Comparison of ENCODE assay signal across 8 cellular contexts in the genomic region with DNA sequence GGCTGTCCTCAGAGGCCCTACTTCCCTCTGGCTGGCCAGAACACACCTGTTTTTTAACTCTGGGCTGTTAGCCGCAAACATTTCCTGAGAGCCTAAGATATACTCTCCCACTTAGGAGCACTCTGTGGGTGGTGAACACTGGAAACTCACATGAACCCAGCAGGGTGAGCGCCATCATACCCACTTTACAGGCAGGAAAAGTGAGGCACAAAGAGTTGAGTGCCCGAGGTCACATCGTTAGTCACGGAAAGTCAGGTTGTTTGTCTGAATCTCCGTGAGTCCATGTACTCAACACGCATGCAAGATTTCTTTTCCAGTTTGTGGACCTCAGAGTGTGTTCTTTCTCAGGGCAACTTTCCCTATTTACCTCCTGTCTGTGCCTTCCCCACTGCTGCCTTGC. TPM values are rescaled to one million over a fixed set of nuclear protein-coding genes. Genes with fewer than 3 reads are reported as not detected.
A peak's percentile ranks its signal among the peaks of the same experiment; 100 is the strongest.
DNase-seq lines count a peak whose midpoint lies in the region; ATAC-seq and TF ChIP-seq lines count a peak whose summit lies in the region.

No MANE protein-coding gene starts in this region.

- H4K5ac ChIP-seq in mesendoderm (ENCODE audit: low read length) = no peak overlapping the region

- H3K9ac ChIP-seq in mesendoderm (ENCODE audit: low read length) = no peak overlapping the region

- no peak for DNase-seq in heart left ventricle
- DNase-seq in left ventricle myocardium superior = no peak
- no peak for DNase-seq in activated T-helper 2 cell treated with anti-CD3 and anti-CD28 coated beads, Interferon-gamma antibody, Interleukin-2, Interleukin-4, amounts not matched to agents 10 μg/mL and 5 μg/mL and 100 μg/mL, durations not matched to agents 14 hours and 24 hours and 36 hours (ENCODE audit: low spot score)
- DNase-seq in lower lobe of right lung = no peak
- no peak for DNase-seq in type B pancreatic cell (ENCODE audit: extremely low spot score, unreplicated experiment)
- DNase-seq in omental fat pad (ENCODE audit: low spot score) = no peak
- DNase-seq in mesendoderm = no peak
- DNase-seq in kidney glomerular epithelial cell (lab: John Stamatoyannopoulos, UW) = no peak

- H3K4me1 Mint-ChIP-seq in activated T-helper 2 cell treated with anti-CD3 and anti-CD28 coated beads, Interferon-gamma antibody, Interleukin-2, Interleukin-4, amounts not matched to agents 10 μg/mL and 5 μg/mL and 100 μg/mL, durations not matched to agents 14 hours and 24 hours and 36 hours (ENCODE audit: low read depth) = peaks cover 18% of the 10 kb centered on the region
- peaks cover 16% of the 10 kb centered on the region for H3K4me1 Mint-ChIP-seq in type B pancreatic cell (ENCODE audit: unreplicated experiment)

- H3K79me1 ChIP-seq in mesendoderm (ENCODE audit: low read length) = peaks cover 12% of the 10 kb centered on the region

- H3K18ac ChIP-seq in mesendoderm (ENCODE audit: low read length) = no peak overlapping the region

- no peak overlapping the region for H3K56ac ChIP-seq in mesendoderm (ENCODE audit: low read length)

- peaks cover 48% of the 10 kb centered on the region for H3K36me3 Mint-ChIP-seq in activated T-helper 2 cell treated with anti-CD3 and anti-CD28 coated beads, Interferon-gamma antibody, Interleukin-2, Interleukin-4, amounts not matched to agents 10 μg/mL and 5 μg/mL and 100 μg/mL, durations not matched to agents 14 hours and 24 hours and 36 hours (ENCODE audit: low read depth)
- H3K36me3 Mint-ChIP-seq in type B pancreatic cell = no peaks in the 10 kb centered on the region

- no peaks in the 10 kb centered on the region for H3K9me3 Mint-ChIP-seq in activated T-helper 2 cell treated with anti-CD3 and anti-CD28 coated beads, Interferon-gamma antibody, Interleukin-2, Interleukin-4, amounts not matched to agents 10 μg/mL and 5 μg/mL and 100 μg/mL, durations not matched to agents 14 hours and 24 hours and 36 hours
- no peaks in the 10 kb centered on the region for H3K9me3 Mint-ChIP-seq in type B pancreatic cell

- H3K4me2 ChIP-seq in mesendoderm (ENCODE audit: low read length) = no peak overlapping the region

- peak overlapping the region in 9 of 12 donors; percentile 69 to 97 (median 87) for H3K4me3 ChIP-seq in heart left ventricle
- H3K4me3 ChIP-seq in lower lobe of right lung = peak overlapping the region; percentile 94
- no peak overlapping the region for H3K4me3 ChIP-seq in mesendoderm (ENCODE audit: low read length)

- H3K27ac ChIP-seq in heart left ventricle (peak overlapping the region in 10 of 12 donors; percentile 41 to 91 (median 84)), lower lobe of right lung (peak overlapping the region; percentile 89), mesendoderm (ENCODE audit: low read depth, low read length) (no peak overlapping the region)

- no peaks in the 10 kb centered on the region for H3K27me3 Mint-ChIP-seq in activated T-helper 2 cell treated with anti-CD3 and anti-CD28 coated beads, Interferon-gamma antibody, Interleukin-2, Interleukin-4, amounts not matched to agents 10 μg/mL and 5 μg/mL and 100 μg/mL, durations not matched to agents 14 hours and 24 hours and 36 hours (ENCODE audit: low read depth)
- no peaks in the 10 kb centered on the region for H3K27me3 Mint-ChIP-seq in type B pancreatic cell

- no peak overlapping the region for H2BK15ac ChIP-seq in mesendoderm (replicated peaks; ENCODE audit: low read depth)

- no peak overlapping the region for H4K8ac ChIP-seq in mesendoderm (ENCODE audit: low read depth, low read length)

- H3K4me1 ChIP-seq in heart left ventricle = peaks cover 0 to 38% (median 30%) of the 10 kb centered on the region in 12 donors
- peaks cover 37% of the 10 kb centered on the region for H3K4me1 ChIP-seq in lower lobe of right lung
- no peaks in the 10 kb centered on the region for H3K4me1 ChIP-seq in mesendoderm (ENCODE audit: control insufficient read depth, low read depth, low read length)

- peaks cover 16% of the 10 kb centered on the region for H3K79me2 ChIP-seq in mesendoderm (ENCODE audit: control insufficient read depth, insufficient read depth, low read length)

- no peak for ATAC-seq in heart left ventricle
- no peak for ATAC-seq in left ventricle myocardium superior
- no peak for ATAC-seq in lower lobe of right lung
- ATAC-seq in omental fat pad (ENCODE audit: low FRiP score) = no peak

- WGBS in heart left ventricle, 4 donors = 74 to 91% (median 88%) methylated on average over 7 of the region's 7 CpGs
- WGBS in mesendoderm (ENCODE audit: extremely low coverage, insufficient coverage, low lambda C conversion rate) = no CpG with 5 or more reads among the region's 7 CpGs

- no peak overlapping the region for H2AK5ac ChIP-seq in mesendoderm (ENCODE audit: low read length)

- no peak for TF ChIP-seq POLR2A in heart left ventricle (IDR thresholded peaks at IDR 0.05)

- no peak overlapping the region for H2BK5ac ChIP-seq in mesendoderm (ENCODE audit: low read length)

- H3K4me3 Mint-ChIP-seq in activated T-helper 2 cell treated with anti-CD3 and anti-CD28 coated beads, Interferon-gamma antibody, Interleukin-2, Interleukin-4, amounts not matched to agents 10 μg/mL and 5 μg/mL and 100 μg/mL, durations not matched to agents 14 hours and 24 hours and 36 hours (ENCODE audit: low read depth) = peak overlapping the region; percentile 96
- H3K4me3 Mint-ChIP-seq in type B pancreatic cell = peak overlapping the region; percentile 75

- H3K27ac Mint-ChIP-seq in activated T-helper 2 cell treated with anti-CD3 and anti-CD28 coated beads, Interferon-gamma antibody, Interleukin-2, Interleukin-4, amounts not matched to agents 10 μg/mL and 5 μg/mL and 100 μg/mL, durations not matched to agents 14 hours and 24 hours and 36 hours = peak overlapping the region; percentile 99
- H3K27ac Mint-ChIP-seq in type B pancreatic cell = peak overlapping the region; percentile 67

- H3K36me3 ChIP-seq in heart left ventricle (peaks cover 0 to 46% (median 34%) of the 10 kb centered on the region in 9 donors), lower lobe of right lung (peaks cover 45% of the 10 kb centered on the region), mesendoderm (ENCODE audit: control insufficient read depth, insufficient read depth, low read length) (peaks cover 5% of the 10 kb centered on the region)

- TF ChIP-seq CTCF in heart left ventricle (IDR thresholded peaks at IDR 0.05) (no peak), lower lobe of right lung (IDR thresholded peaks at IDR 0.05) (no peak), type B pancreatic cell (conservative IDR thresholded peaks at IDR 0.05) (no peak), omental fat pad (IDR thresholded peaks at IDR 0.05) (no peak)

- H3K9me3 ChIP-seq in heart left ventricle = no peaks in the 10 kb centered on the region
- H3K9me3 ChIP-seq in lower lobe of right lung = no peaks in the 10 kb centered on the region

- intact Hi-C loops in heart left ventricle (cut with DNase I) (loop anchor here in 4 of 10 donors (10.0 kb wide), 2 partner anchors 153 to 163 kb away; a partner anchor contains a TSS), left ventricle myocardium superior (cut with micrococcal nuclease) (no loop called here), lower lobe of right lung (cut with DNase I) (no loop called here)
- intact Hi-C loops in activated T-helper 2 cell treated with anti-CD3 and anti-CD28 coated beads, Interferon-gamma antibody, Interleukin-2, Interleukin-4, amounts not matched to agents 10 μg/mL and 5 μg/mL and 100 μg/mL, durations not matched to agents 14 hours and 24 hours and 36 hours (cut with micrococcal nuclease) = no loop called here

- no peak overlapping the region for H3K23ac ChIP-seq in mesendoderm (ENCODE audit: low read length)

- H2BK120ac ChIP-seq in mesendoderm (ENCODE audit: low read depth, low read length) = no peak overlapping the region

- no peak overlapping the region for H3K4ac ChIP-seq in mesendoderm (ENCODE audit: low read depth, low read length)

- no peaks in the 10 kb centered on the region for H3K27me3 ChIP-seq in heart left ventricle
- no peaks in the 10 kb centered on the region for H3K27me3 ChIP-seq in lower lobe of right lung (ENCODE audit: low read depth)
- no peaks in the 10 kb centered on the region for H3K27me3 ChIP-seq in mesendoderm (ENCODE audit: insufficient read depth, low read length, poor library complexity)

RNA-seq across cellular contexts. Expression of a gene that starts 1.9 kb away (rescaled TPM):
- total RNA-seq in heart left ventricle (10 to 100 TPM; 13.9 to 33.4 (median 18.9) TPM), left ventricle myocardium superior (23.1 TPM), lower lobe of right lung (22.3 TPM), type B pancreatic cell (ENCODE audit: low replicate concordance) (27.3 and 37.0 TPM in 2 replicates), omental fat pad (10 to 100 TPM in 3 of 4 donors, 1 to 10 TPM in 1; 6.9 to 22.7 (median 10.9) TPM)
- polyA plus RNA-seq in heart left ventricle = 10 to 100 TPM; 18.1 to 55.3 TPM
- total RNA-seq in activated T-helper 2 cell treated with anti-CD3 and anti-CD28 coated beads, Interferon-gamma antibody, Interleukin-2, Interleukin-4, amounts not matched to agents 10 μg/mL and 5 μg/mL and 100 μg/mL, durations not matched to agents 14 hours and 24 hours and 36 hours = 53.2 and 53.4 TPM in 2 replicates
- polyA plus RNA-seq in mesendoderm (2013, experiment 1 of 2) = 20.5 TPM
- 21.1 TPM for polyA plus RNA-seq in mesendoderm (2013, experiment 2 of 2)

RNA-seq across cellular contexts. Expression of a gene that starts 43.0 kb away (rescaled TPM):
- 10 to 100 TPM in 2 of 9 donors, 1 to 10 TPM in 7; 4.8 to 33.5 (median 7.8) TPM for total RNA-seq in heart left ventricle
- 1 to 10 TPM; 6.1 to 8.9 TPM for polyA plus RNA-seq in heart left ventricle
- 6.1 TPM for total RNA-seq in left ventricle myocardium superior
- total RNA-seq in activated T-helper 2 cell treated with anti-CD3 and anti-CD28 coated beads, Interferon-gamma antibody, Interleukin-2, Interleukin-4, amounts not matched to agents 10 μg/mL and 5 μg/mL and 100 μg/mL, durations not matched to agents 14 hours and 24 hours and 36 hours = 40.7 and 41.7 TPM in 2 replicates
- total RNA-seq in lower lobe of right lung = 74.7 TPM
- 24.6 and 56.1 TPM in 2 replicates for total RNA-seq in type B pancreatic cell (ENCODE audit: low replicate concordance)
- total RNA-seq in omental fat pad = 10 to 100 TPM; 25.7 to 62.0 (median 35.9) TPM
- polyA plus RNA-seq in mesendoderm (2013, experiment 1 of 2) = 9.8 TPM
- polyA plus RNA-seq in mesendoderm (2013, experiment 2 of 2) = 9.6 TPM
